8 cellular contexts compared by ENCODE assay signal in genomic region chr1:201119206-201119814, GRCh38. TPM values are rescaled to one million over a fixed set of nuclear protein-coding genes. Genes with fewer than 3 reads are reported as not detected.
DNase-seq lines count a peak whose midpoint lies in the region; ATAC-seq and TF ChIP-seq lines count a peak whose summit lies in the region.

No MANE protein-coding gene starts in this region.

- intact Hi-C loops in lower lobe of right lung (cut with DNase I) = no loop called here

- H3K27me3 Mint-ChIP-seq in T-helper 2 cell treated with Interferon-gamma antibody and Interleukin-4, amounts not matched to agents 5 μg/mL and 100 μg/mL, for 36 hours (ENCODE audit: low read depth) = peaks cover 28% of the 10 kb centered on the region

- H3K4me3 ChIP-seq in lower lobe of right lung = no peak overlapping the region

- DNase-seq in COLO829 (ENCODE audit: low spot score) (peak; percentile 69), HT-29 (ENCODE audit: low spot score) (peak; percentile 66), lower lobe of right lung (no peak)
- peak; percentile 30 for DNase-seq in T-helper 2 cell treated with Interferon-gamma antibody and Interleukin-4, amounts not matched to agents 5 μg/mL and 100 μg/mL, for 36 hours (ENCODE audit: low spot score)
- DNase-seq in central memory CD4-positive, alpha-beta T cell = peak; percentile 35
- DNase-seq in stimulated activated naive CD4-positive, alpha-beta T cell treated with Interleukin-2 at 50 U/mL for 16 hours (lab: John Stamatoyannopoulos, UW) = peak; percentile 31

- ATAC-seq in lower lobe of right lung = peak in 1 of 2 donors; percentile 23
- ATAC-seq in HG02981 (IDR thresholded peaks at IDR 0.05; ENCODE audit: unreplicated experiment) = no peak
- ATAC-seq in GM21515 (IDR thresholded peaks at IDR 0.05; ENCODE audit: unreplicated experiment) = no peak

- no peak overlapping the region for H3K4me3 Mint-ChIP-seq in T-helper 2 cell treated with Interferon-gamma antibody and Interleukin-4, amounts not matched to agents 5 μg/mL and 100 μg/mL, for 36 hours

- H3K36me3 Mint-ChIP-seq in T-helper 2 cell treated with Interferon-gamma antibody and Interleukin-4, amounts not matched to agents 5 μg/mL and 100 μg/mL, for 36 hours (ENCODE audit: low read depth) = no peaks in the 10 kb centered on the region

- no peaks in the 10 kb centered on the region for H3K36me3 ChIP-seq in lower lobe of right lung

- H3K4me1 Mint-ChIP-seq in T-helper 2 cell treated with Interferon-gamma antibody and Interleukin-4, amounts not matched to agents 5 μg/mL and 100 μg/mL, for 36 hours (ENCODE audit: low read depth) = peaks cover 2% of the 10 kb centered on the region

- no peaks in the 10 kb centered on the region for H3K9me3 Mint-ChIP-seq in T-helper 2 cell treated with Interferon-gamma antibody and Interleukin-4, amounts not matched to agents 5 μg/mL and 100 μg/mL, for 36 hours

- H3K27ac ChIP-seq in lower lobe of right lung = no peak overlapping the region

- H3K27me3 ChIP-seq in lower lobe of right lung (ENCODE audit: low read depth) = peaks cover 18% of the 10 kb centered on the region

- no peak overlapping the region for H3K27ac Mint-ChIP-seq in T-helper 2 cell treated with Interferon-gamma antibody and Interleukin-4, amounts not matched to agents 5 μg/mL and 100 μg/mL, for 36 hours

- TF ChIP-seq CTCF in lower lobe of right lung (IDR thresholded peaks at IDR 0.05) = peak; percentile 60

- no peaks in the 10 kb centered on the region for H3K9me3 ChIP-seq in lower lobe of right lung

- H3K4me1 ChIP-seq in lower lobe of right lung = peaks cover 2% of the 10 kb centered on the region

RNA-seq across cellular contexts. Expression of gene CACNA1S, which starts 7.1 kb away (rescaled TPM):
- not detected in 2 replicates for total RNA-seq in HT-29 (2014; rRNA removed; shearing (Covaris generic))
- total RNA-seq in lower lobe of right lung = 0.06 TPM

RNA-seq across cellular contexts. Expression of gene ASCL5, which starts 7.7 kb away (rescaled TPM):
- total RNA-seq in HT-29 (2014; rRNA removed; shearing (Covaris generic)) = not detected in 2 replicates
- not detected for total RNA-seq in lower lobe of right lung

RNA-seq across cellular contexts. Expression of gene TMEM9, which starts 35.0 kb away (rescaled TPM):
- 140 and 141 TPM in 2 replicates for total RNA-seq in HT-29 (2014; rRNA removed; shearing (Covaris generic))
- 47.9 TPM for total RNA-seq in lower lobe of right lung
